1 cellular context compared by ENCODE assay signal in genomic region chr3:105611304-105612192, GRCh38.
TF ChIP-seq lines count a peak whose summit lies in the region.

No MANE protein-coding gene starts in this region.

TF ChIP-seq in K562, 482 proteins besides CTCF, POLR2A, EP300 and RAD21:
- TF ChIP-seq ZNF785 (CRISPR knock-in tag; IDR thresholded peaks at IDR 0.05) (no peak), GABPA (tag; conservative IDR thresholded peaks at IDR 0.05; ENCODE audit: low read depth) (no peak), TOE1 (IDR thresholded peaks at IDR 0.05; ENCODE audit: borderline replicate concordance) (no peak), TOE1 (CRISPR knock-in tag; IDR thresholded peaks at IDR 0.05; ENCODE audit: borderline replicate concordance, low read depth) (no peak), ZBTB2 (IDR thresholded peaks at IDR 0.05) (no peak), ZNF398 (CRISPR knock-in tag; IDR thresholded peaks at IDR 0.05) (no peak), SOX6 (IDR thresholded peaks at IDR 0.05) (peak; percentile 49; the same call in 1 of the 2 replicates)
TF ChIP-seq in K562: peak in this region for 1.
